5 cellular contexts compared by ENCODE assay signal in genomic region chr1:162818136-162818535, GRCh38. TPM values are rescaled to one million over a fixed set of nuclear protein-coding genes. Genes with fewer than 3 reads are reported as not detected.
"Had no signal": no experiment of that assay in that cellular context is flagged by ENCODE, and none has a peak within 500 bp of the region (broad histone marks: within the 10 kb centered on the region; RNA-seq: fewer than 3 reads in every experiment).

No MANE protein-coding gene starts in this region.

RNA-seq across cellular contexts. Expression of gene CCDC190, which starts 42.8 kb away (rescaled TPM):
- total RNA-seq: subcutaneous adipose tissue, suprapubic skin, transverse colon, upper lobe of right lung, vagina had no signal
